In the genomic region with DNA sequence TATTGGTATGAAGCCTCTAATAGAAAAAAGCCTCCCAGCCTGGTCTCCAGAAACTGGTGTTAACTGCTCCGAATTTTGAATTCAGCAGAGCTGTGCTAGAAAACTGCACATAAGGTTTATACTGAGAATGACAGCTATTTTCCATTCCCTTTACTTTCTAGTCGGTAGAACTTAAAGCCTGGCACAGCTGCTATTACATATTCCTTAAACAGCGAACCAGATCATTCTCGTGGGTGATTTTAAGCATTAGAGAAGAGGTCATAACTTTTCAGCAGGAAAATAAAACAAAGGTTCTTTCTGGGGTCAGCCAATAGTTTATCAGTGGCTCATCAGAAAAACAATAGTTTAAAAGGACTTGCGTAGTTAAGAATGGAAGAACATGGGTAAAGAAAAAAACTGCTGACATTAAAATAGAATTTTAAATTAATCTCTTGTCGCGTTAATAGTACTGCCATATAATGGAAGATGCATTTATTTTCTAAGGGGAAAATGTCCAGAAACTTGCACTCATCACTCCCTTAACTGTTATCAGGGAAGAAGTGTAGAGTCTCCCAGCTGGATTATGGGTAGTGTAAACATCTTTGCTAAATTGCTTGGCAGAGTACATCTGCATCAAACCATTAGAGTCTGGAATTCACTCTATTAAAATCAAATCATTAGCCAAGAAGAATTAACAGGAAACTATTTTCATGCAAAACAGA, we compare ENCODE assay signal across 11 cellular contexts. TPM values are rescaled to one million over a fixed set of nuclear protein-coding genes. Genes with fewer than 3 reads are reported as not detected.
DNase-seq lines count a peak whose midpoint lies in the region; ATAC-seq and TF ChIP-seq lines count a peak whose summit lies in the region.
"Had no signal": no experiment of that assay in that cellular context is flagged by ENCODE, and none has a peak within 500 bp of the region (broad histone marks: within the 10 kb centered on the region; RNA-seq: fewer than 3 reads in every experiment).

No MANE protein-coding gene starts in this region.

- H3K27me3 Mint-ChIP-seq in activated CD4-positive, alpha-beta T cell treated with anti-CD3 and anti-CD28 coated beads, Interleukin-2, amount 10 ng/mL, durations not matched to agents 24 days and 14 days, result no peaks in the 10 kb centered on the region
- no peaks in the 10 kb centered on the region for H3K27me3 Mint-ChIP-seq in activated CD4-positive, alpha-beta T cell treated with anti-CD3 and anti-CD28 coated beads, Interleukin-2, amount 10 ng/mL, durations not matched to agents 7 days and 5 days
- no peaks in the 10 kb centered on the region for H3K27me3 Mint-ChIP-seq in chondrocyte (ENCODE audit: low read depth)
- H3K27me3 Mint-ChIP-seq in mesothelial cell of epicardium (ENCODE audit: low read depth), result no peaks in the 10 kb centered on the region
- H3K27me3 Mint-ChIP-seq: naive B cell had no signal

- H3K27ac Mint-ChIP-seq in activated CD4-positive, alpha-beta T cell treated with anti-CD3 and anti-CD28 coated beads, Interleukin-2, amount 10 ng/mL, durations not matched to agents 24 days and 14 days, result no peak overlapping the region
- no peak overlapping the region for H3K27ac Mint-ChIP-seq in activated CD4-positive, alpha-beta T cell treated with anti-CD3 and anti-CD28 coated beads, Interleukin-2, amount 10 ng/mL, durations not matched to agents 7 days and 5 days
- peak overlapping the region; percentile 55 for H3K27ac Mint-ChIP-seq in chondrocyte (ENCODE audit: unreplicated experiment)
- H3K27ac Mint-ChIP-seq in mesothelial cell of epicardium, result peak overlapping the region; percentile 41

- H3K27me3 ChIP-seq in tibial nerve, result no peaks in the 10 kb centered on the region

- WGBS in tibial nerve, 2 donors, result 18 to 20% methylated on average over 7 of the region's 7 CpGs

- no peaks in the 10 kb centered on the region for H3K9me3 Mint-ChIP-seq in activated CD4-positive, alpha-beta T cell treated with anti-CD3 and anti-CD28 coated beads, Interleukin-2, amount 10 ng/mL, durations not matched to agents 24 days and 14 days
- H3K9me3 Mint-ChIP-seq in activated CD4-positive, alpha-beta T cell treated with anti-CD3 and anti-CD28 coated beads, Interleukin-2, amount 10 ng/mL, durations not matched to agents 7 days and 5 days, result peaks cover 3% of the 10 kb centered on the region
- no peaks in the 10 kb centered on the region for H3K9me3 Mint-ChIP-seq in chondrocyte (ENCODE audit: low read depth)
- no peaks in the 10 kb centered on the region for H3K9me3 Mint-ChIP-seq in mesothelial cell of epicardium
- H3K9me3 Mint-ChIP-seq: naive B cell had no signal

- peaks cover 7 to 97% (median 72%) of the 10 kb centered on the region in 4 donors for H3K4me1 ChIP-seq in tibial nerve

- H3K9me3 ChIP-seq in tibial nerve, result no peaks in the 10 kb centered on the region

- peaks cover 78% of the 10 kb centered on the region for H3K4me1 Mint-ChIP-seq in activated CD4-positive, alpha-beta T cell treated with anti-CD3 and anti-CD28 coated beads, Interleukin-2, amount 10 ng/mL, durations not matched to agents 24 days and 14 days
- H3K4me1 Mint-ChIP-seq in activated CD4-positive, alpha-beta T cell treated with anti-CD3 and anti-CD28 coated beads, Interleukin-2, amount 10 ng/mL, durations not matched to agents 7 days and 5 days, result peaks cover 92% of the 10 kb centered on the region
- H3K4me1 Mint-ChIP-seq in chondrocyte (ENCODE audit: low read depth), result peaks cover 99% of the 10 kb centered on the region
- peaks cover 95% of the 10 kb centered on the region for H3K4me1 Mint-ChIP-seq in mesothelial cell of epicardium

- peaks cover 30% of the 10 kb centered on the region for H3K36me3 Mint-ChIP-seq in activated CD4-positive, alpha-beta T cell treated with anti-CD3 and anti-CD28 coated beads, Interleukin-2, amount 10 ng/mL, durations not matched to agents 24 days and 14 days (ENCODE audit: low read depth)
- H3K36me3 Mint-ChIP-seq in activated CD4-positive, alpha-beta T cell treated with anti-CD3 and anti-CD28 coated beads, Interleukin-2, amount 10 ng/mL, durations not matched to agents 7 days and 5 days (ENCODE audit: low read depth), result peaks cover 45% of the 10 kb centered on the region
- H3K36me3 Mint-ChIP-seq in chondrocyte (ENCODE audit: low read depth) (peaks cover 2% of the 10 kb centered on the region), mesothelial cell of epicardium (no peaks in the 10 kb centered on the region)
- H3K36me3 Mint-ChIP-seq: naive B cell had no signal

- TF ChIP-seq POLR2A in tibial nerve (IDR thresholded peaks at IDR 0.05), result no peak

- no peaks in the 10 kb centered on the region for H3K36me3 ChIP-seq in tibial nerve

- H3K4me3 Mint-ChIP-seq in activated CD4-positive, alpha-beta T cell treated with anti-CD3 and anti-CD28 coated beads, Interleukin-2, amount 10 ng/mL, durations not matched to agents 24 days and 14 days, result peak overlapping the region; percentile 24
- no peak overlapping the region for H3K4me3 Mint-ChIP-seq in activated CD4-positive, alpha-beta T cell treated with anti-CD3 and anti-CD28 coated beads, Interleukin-2, amount 10 ng/mL, durations not matched to agents 7 days and 5 days
- H3K4me3 Mint-ChIP-seq in chondrocyte (ENCODE audit: unreplicated experiment) (peak overlapping the region; percentile 26), mesothelial cell of epicardium (no peak overlapping the region)
- H3K4me3 Mint-ChIP-seq: naive B cell had no signal

- CTCF ChIA-PET in activated CD4-positive, alpha-beta T cell treated with anti-CD3 and anti-CD28 coated beads, Interleukin-2, amount 10 ng/mL, durations not matched to agents 7 days and 5 days (lab: Charles Lee), result interaction anchor here (1.0 to 5.9 kb wide), 3 partner anchors 10 to 18 kb away, joined by 3 to 31 read pairs (median 7); no protein-coding TSS in a partner anchor

- peak overlapping the region; percentile 2 to 97 (median 69) for H3K27ac ChIP-seq in tibial nerve

- no peak for TF ChIP-seq EP300 in tibial nerve (IDR thresholded peaks at IDR 0.05)

- intact Hi-C loops in activated CD4-positive, alpha-beta T cell treated with anti-CD3 and anti-CD28 coated beads, Interleukin-2, amount 10 ng/mL, durations not matched to agents 24 days and 14 days (cut with micrococcal nuclease), result no loop called here

- H3K4me3 ChIP-seq in tibial nerve, result no peak overlapping the region

- POLR2A ChIA-PET in activated CD4-positive, alpha-beta T cell treated with anti-CD3 and anti-CD28 coated beads, Interleukin-2, amount 10 ng/mL, durations not matched to agents 7 days and 5 days (lab: Charles Lee), result no interaction called here

- no peak for ATAC-seq in GM18907 (IDR thresholded peaks at IDR 0.05; ENCODE audit: unreplicated experiment)

- no peak for DNase-seq in activated CD4-positive, alpha-beta T cell treated with anti-CD3 and anti-CD28 coated beads, Interleukin-2, amount 10 ng/mL, durations not matched to agents 24 days and 14 days
- no peak for DNase-seq in activated CD4-positive, alpha-beta T cell treated with anti-CD3 and anti-CD28 coated beads, Interleukin-2, amount 10 ng/mL, durations not matched to agents 7 days and 5 days
- no peak for DNase-seq in chondrocyte (ENCODE audit: low spot score)
- no peak for DNase-seq in mesothelial cell of epicardium (ENCODE audit: low spot score in 2 of 2, unreplicated experiment in 2 of 2)
- DNase-seq in tibial nerve (ENCODE audit: low spot score in 2 of 2), result no peak
- DNase-seq in NCI-H1694 (lab: John Stamatoyannopoulos, UW), result no peak
- DNase-seq in UCSD-AML1 (lab: John Stamatoyannopoulos, UW; ENCODE audit: unreplicated experiment), result no peak
- DNase-seq: activated naive CD4-positive, alpha-beta T cell treated with Interleukin-2 at 50 U/mL for 16 hours; COR-L47; naive B cell had no signal

- TF ChIP-seq CTCF in chondrocyte (IDR thresholded peaks at IDR 0.05) (no peak), mesothelial cell of epicardium (IDR thresholded peaks at IDR 0.05; ENCODE audit: unreplicated experiment) (no peak), tibial nerve (IDR thresholded peaks at IDR 0.05) (no peak)

RNA-seq across cellular contexts. Expression of a gene that starts 7.9 kb away (rescaled TPM):
- total RNA-seq in activated CD4-positive, alpha-beta T cell treated with anti-CD3 and anti-CD28 coated beads, Interleukin-2, amount 10 ng/mL, durations not matched to agents 24 days and 14 days, result 43.4 and 44.0 TPM in 2 replicates
- 10 to 100 TPM; 34.2 to 35.5 TPM for total RNA-seq in activated CD4-positive, alpha-beta T cell treated with anti-CD3 and anti-CD28 coated beads, Interleukin-2, amount 10 ng/mL, durations not matched to agents 7 days and 5 days
- total RNA-seq in chondrocyte, result 102 to 141 TPM (median 141 TPM) in 3 replicates
- 137 to 140 TPM (median 138 TPM) in 3 replicates for total RNA-seq in mesothelial cell of epicardium
- total RNA-seq in tibial nerve, result 100 to 1,000 TPM; 106 to 205 (median 110) TPM

Comparison
In these comparisons a context has a peak if more than half of its experiments do, and no peak if none do; other contexts are left out.
1. H3K4me3 Mint-ChIP-seq: peak in activated CD4-positive, alpha-beta T cell treated with anti-CD3 and anti-CD28 coated beads, Interleukin-2, amount 10 ng/mL, durations not matched to agents 24 days and 14 days (single experiment) and chondrocyte (single experiment); none in activated CD4-positive, alpha-beta T cell treated with anti-CD3 and anti-CD28 coated beads, Interleukin-2, amount 10 ng/mL, durations not matched to agents 7 days and 5 days (single experiment) and mesothelial cell of epicardium (single experiment).
2. H3K27ac Mint-ChIP-seq: peak in chondrocyte (single experiment) and mesothelial cell of epicardium (single experiment); none in activated CD4-positive, alpha-beta T cell treated with anti-CD3 and anti-CD28 coated beads, Interleukin-2, amount 10 ng/mL, durations not matched to agents 24 days and 14 days (single experiment) and activated CD4-positive, alpha-beta T cell treated with anti-CD3 and anti-CD28 coated beads, Interleukin-2, amount 10 ng/mL, durations not matched to agents 7 days and 5 days (single experiment).